ENCODE assay signal across 25 cellular contexts in genomic region chr13:55263045-55263444, GRCh38.
"Had no signal": no experiment of that assay in that cellular context is flagged by ENCODE, and none has a peak within 500 bp of the region (broad histone marks: within the 10 kb centered on the region; RNA-seq: fewer than 3 reads in every experiment).

No MANE protein-coding gene starts in this region.

- ATAC-seq: activated naive CD8-positive, alpha-beta T cell treated with anti-CD3 and anti-CD28 coated beads, Interleukin-2, amount 50 U/mL, for 24 hours; activated T-helper 17 cell treated with anti-CD3 and anti-CD28 coated beads, Interleukin-2, amount 50 U/mL, for 72 hours; esophagus mucosa; left cardiac atrium; left ventricle myocardium superior; right lobe of liver; WTC11 had no signal

- H3K9me3 ChIP-seq: breast epithelium, ovary, right lobe of liver, testis, transverse colon, uterus had no signal

- H3K4me1 ChIP-seq: breast epithelium, right lobe of liver, testis, transverse colon, uterus had no signal

- H3K36me3 ChIP-seq: breast epithelium, ovary, right lobe of liver, transverse colon, uterus had no signal

- H3K27me3 ChIP-seq: breast epithelium, ovary, right lobe of liver, testis, transverse colon, uterus had no signal

- H3K27ac ChIP-seq: breast epithelium, ovary, right lobe of liver, testis, transverse colon, uterus had no signal

- DNase-seq: activated CD4-positive, alpha-beta memory T cell treated with anti-CD3 and anti-CD28 coated beads, Interleukin-2, amount 10 ng/mL, durations not matched to agents 7 days and 5 days; activated CD4-positive, alpha-beta T cell treated with anti-CD3 and anti-CD28 coated beads for 1 hour; activated CD4-positive, alpha-beta T cell treated with anti-CD3 and anti-CD28 coated beads, Interleukin-2, amount 10 ng/mL, durations not matched to agents 7 days and 5 days; activated CD8-positive, alpha-beta memory T cell treated with anti-CD3 and anti-CD28 coated beads, Interleukin-2, amount 50 U/mL, for 48 hours; activated gamma-delta T cell treated with Interleukin-2 at 50 U/mL for 16 hours; activated naive CD8-positive, alpha-beta T cell treated with anti-CD3 and anti-CD28 coated beads, Interleukin-2, amount 50 U/mL, for 24 hours; activated T-cell treated with anti-CD3 and anti-CD28 coated beads, Interleukin-2, amount 50 U/mL, for 24 hours; central memory CD4-positive, alpha-beta T cell; foreskin fibroblast; head of caudate nucleus; hippocampal formation; left cardiac atrium; left ventricle myocardium superior; naive B cell; ovary; right lobe of liver; stimulated activated CD4-positive, alpha-beta T cell treated with anti-CD3 and anti-CD28 coated beads, Interleukin-2, amount 100 ng/mL, for 48 hours; stimulated activated naive CD4-positive, alpha-beta T cell treated with Interleukin-2 at 50 U/mL for 16 hours; testis; transverse colon; uterus had no signal

- H3K4me3 ChIP-seq: breast epithelium, ovary, right lobe of liver, testis, transverse colon, uterus had no signal
